ENCODE assay signal across 15 cellular contexts in the genomic region with DNA sequence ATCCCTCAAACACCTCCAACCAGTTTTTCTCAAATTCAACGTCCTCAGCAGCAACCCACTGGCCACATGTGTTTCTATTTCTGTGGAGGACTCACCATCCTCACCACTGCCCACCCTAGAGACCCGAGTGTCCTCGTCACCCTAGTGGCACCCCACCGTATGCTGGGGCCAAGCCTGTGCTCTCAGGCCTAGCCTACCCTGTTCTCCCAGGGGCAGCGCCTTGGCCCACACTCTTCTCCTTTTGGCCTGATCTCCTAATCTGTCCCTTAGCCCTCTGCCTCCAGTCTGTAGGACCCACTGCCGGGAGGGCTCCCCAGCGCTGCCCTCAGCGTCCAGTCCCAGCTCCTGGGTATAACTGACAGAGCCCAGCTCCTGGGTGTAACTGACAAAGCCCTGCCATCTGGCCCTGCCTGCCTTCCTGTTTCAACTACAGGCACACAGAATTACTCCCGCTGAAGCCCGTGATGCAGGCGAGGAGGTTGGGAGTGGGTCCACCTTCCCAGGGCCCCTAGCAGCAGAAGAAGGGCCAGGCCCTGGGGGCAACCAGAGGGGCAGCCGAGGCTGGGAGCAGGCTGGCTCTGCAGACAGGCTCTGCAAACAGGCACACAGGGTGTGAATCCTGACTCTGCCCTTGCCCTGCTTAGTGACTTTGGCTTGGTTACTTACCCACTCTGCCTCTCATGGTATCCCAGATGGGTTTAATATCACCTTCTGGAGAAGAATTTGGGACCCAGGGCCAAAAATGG. TPM values are rescaled to one million over a fixed set of nuclear protein-coding genes. Genes with fewer than 3 reads are reported as not detected.
A peak's percentile ranks its signal among the peaks of the same experiment; 100 is the strongest.
DNase-seq lines count a peak whose midpoint lies in the region; TF ChIP-seq lines count a peak whose summit lies in the region.
"Had no signal": no experiment of that assay in that cellular context is flagged by ENCODE, and none has a peak within 500 bp of the region (broad histone marks: within the 10 kb centered on the region; RNA-seq: fewer than 3 reads in every experiment).

No MANE protein-coding gene starts in this region.

- H3K27me3 Mint-ChIP-seq in MCF 10A (ENCODE audit: insufficient read depth, unreplicated experiment) (no peaks in the 10 kb centered on the region), glutamatergic neuron (ENCODE audit: unreplicated experiment) (peaks cover 17% of the 10 kb centered on the region)

- WGBS in esophagus squamous epithelium, 2 donors = 57 to 75% methylated on average over 2 to 8 of the region's 12 CpGs
- 85 to 90% methylated on average over 12 of the region's 12 CpGs for WGBS in testis, 2 donors

- H3K4me1 ChIP-seq in breast epithelium (no peaks in the 10 kb centered on the region), esophagus squamous epithelium (peaks cover 6 to 48% (median 7%) of the 10 kb centered on the region in 3 donors), testis (peaks cover 7% of the 10 kb centered on the region)

- intact Hi-C loops in MCF 10A (cut with micrococcal nuclease) = no loop called here
- intact Hi-C loops in breast epithelium (cut with DNase I; ENCODE audit: low total_unique reads) = no loop called here
- intact Hi-C loops in esophagus squamous epithelium (cut with DNase I) = no loop called here
- intact Hi-C loops in testis (cut with DNase I; ENCODE audit: low total_unique reads) = no loop called here

- POLR2A ChIA-PET in MCF 10A (lab: Yijun Ruan, JAX) = interaction anchor here (1.5 to 3.0 kb wide), 3 partner anchors 25 to 71 kb away, joined by 5 to 13 read pairs (median 7); partner anchors contain the start of gene PTMA

- no peak for DNase-seq in MCF 10A (ENCODE audit: unreplicated experiment)
- no peak for DNase-seq in breast epithelium (ENCODE audit: low spot score in 2 of 2)
- peak; percentile 83 for DNase-seq in NCI-H82 (lab: John Stamatoyannopoulos, UW)
- no peak for DNase-seq in glutamatergic neuron
- DNase-seq in esophagus squamous epithelium (lab: John Stamatoyannopoulos, UW) = no peak
- no peak for DNase-seq in HK-2 (ENCODE audit: unreplicated experiment)
- no peak for DNase-seq in testis
- DNase-seq: activated CD4-positive, alpha-beta memory T cell treated with anti-CD3 and anti-CD28 coated beads, Interleukin-2, amount 10 ng/mL, durations not matched to agents 7 days and 5 days; effector memory CD4-positive, alpha-beta T cell; GF-D8; lower lobe of right lung; SW 1271; transverse colon had no signal

- BruUV-seq in MCF 10A (replicated peaks; lab: Mats Ljungman, UMichigan) = no TSS peak

- H3K4me3 ChIP-seq in breast epithelium (no peak overlapping the region), esophagus squamous epithelium (no peak overlapping the region), testis (no peak overlapping the region)
- H3K4me3 ChIP-seq: transverse colon had no signal

- H3K9me3 Mint-ChIP-seq in MCF 10A (ENCODE audit: unreplicated experiment) = no peaks in the 10 kb centered on the region
- peaks cover 16% of the 10 kb centered on the region for H3K9me3 Mint-ChIP-seq in glutamatergic neuron (ENCODE audit: unreplicated experiment)
- H3K9me3 Mint-ChIP-seq: activated CD4-positive, alpha-beta memory T cell treated with anti-CD3 and anti-CD28 coated beads, Interleukin-2, amount 10 ng/mL, durations not matched to agents 7 days and 5 days had no signal

- CTCF ChIA-PET in MCF 10A (lab: Yijun Ruan, JAX) = interaction anchor here (1.0 to 4.9 kb wide), 3 partner anchors 8 to 34 kb away, joined by 4 to 39 read pairs (median 27); no protein-coding TSS in a partner anchor

- TF ChIP-seq POLR2A in breast epithelium (IDR thresholded peaks at IDR 0.05) (no peak), esophagus squamous epithelium (IDR thresholded peaks at IDR 0.05) (no peak), testis (IDR thresholded peaks at IDR 0.05) (no peak)

- H3K4me1 Mint-ChIP-seq in MCF 10A (ENCODE audit: insufficient read depth, unreplicated experiment) (peaks cover 6% of the 10 kb centered on the region), glutamatergic neuron (ENCODE audit: low read depth, unreplicated experiment) (peaks cover 25% of the 10 kb centered on the region)

- H3K9me3 ChIP-seq in breast epithelium = no peaks in the 10 kb centered on the region
- no peaks in the 10 kb centered on the region for H3K9me3 ChIP-seq in esophagus squamous epithelium
- no peaks in the 10 kb centered on the region for H3K9me3 ChIP-seq in testis
- H3K9me3 ChIP-seq: heart left ventricle, lower lobe of right lung, transverse colon had no signal

- H3K27ac Mint-ChIP-seq in MCF 10A (ENCODE audit: low read depth, unreplicated experiment) (no peak overlapping the region), glutamatergic neuron (ENCODE audit: unreplicated experiment) (peak overlapping the region; percentile 97)
- H3K27ac Mint-ChIP-seq: activated CD4-positive, alpha-beta memory T cell treated with anti-CD3 and anti-CD28 coated beads, Interleukin-2, amount 10 ng/mL, durations not matched to agents 7 days and 5 days had no signal

- TF ChIP-seq CTCF in MCF 10A (IDR thresholded peaks at IDR 0.05; ENCODE audit: unreplicated experiment) (no peak), breast epithelium (IDR thresholded peaks at IDR 0.05) (no peak), glutamatergic neuron (IDR thresholded peaks at IDR 0.05; ENCODE audit: partially characterized antibody, unreplicated experiment) (no peak), esophagus squamous epithelium (IDR thresholded peaks at IDR 0.05) (no peak), testis (IDR thresholded peaks at IDR 0.05) (no peak)

- H3K36me3 ChIP-seq in breast epithelium (no peaks in the 10 kb centered on the region), esophagus squamous epithelium (no peaks in the 10 kb centered on the region), testis (ENCODE audit: low read depth, missing control alignments) (no peaks in the 10 kb centered on the region)
- H3K36me3 ChIP-seq: heart left ventricle, lower lobe of right lung, transverse colon had no signal

- H3K27ac ChIP-seq in breast epithelium = peak overlapping the region in 1 of 2 donors; percentile 90
- H3K27ac ChIP-seq in temporal lobe (ENCODE audit: low read depth, low read length) = peak overlapping the region; percentile 98
- H3K27ac ChIP-seq in esophagus squamous epithelium = no peak overlapping the region
- no peak overlapping the region for H3K27ac ChIP-seq in testis

- no peaks in the 10 kb centered on the region for H3K27me3 ChIP-seq in breast epithelium
- no peaks in the 10 kb centered on the region for H3K27me3 ChIP-seq in esophagus squamous epithelium
- no peaks in the 10 kb centered on the region for H3K27me3 ChIP-seq in testis
- H3K27me3 ChIP-seq: heart left ventricle, transverse colon had no signal

- H3K36me3 Mint-ChIP-seq in MCF 10A (ENCODE audit: insufficient read depth, unreplicated experiment) (no peaks in the 10 kb centered on the region), glutamatergic neuron (ENCODE audit: unreplicated experiment) (no peaks in the 10 kb centered on the region)

- H3K4me3 Mint-ChIP-seq in MCF 10A (ENCODE audit: unreplicated experiment) (peak overlapping the region; percentile 3), glutamatergic neuron (ENCODE audit: unreplicated experiment) (peak overlapping the region; percentile 73)
- H3K4me3 Mint-ChIP-seq: activated CD4-positive, alpha-beta memory T cell treated with anti-CD3 and anti-CD28 coated beads, Interleukin-2, amount 10 ng/mL, durations not matched to agents 7 days and 5 days had no signal

RNA-seq across cellular contexts. Expression of gene PTMA, which starts 25.6 kb away (rescaled TPM):
- 501 and 713 TPM in 2 replicates for total RNA-seq in MCF 10A (2022)
- 1,000 to 10,000 TPM in 1 of 3 donors, 100 to 1,000 TPM in 2; 678 to 1,077 (median 956) TPM for total RNA-seq in breast epithelium
- total RNA-seq in glutamatergic neuron (ENCODE audit: unreplicated experiment) = 948 TPM
- 458 TPM for total RNA-seq in temporal lobe
- total RNA-seq in esophagus squamous epithelium = 1,000 to 10,000 TPM in 2 of 4 donors, 100 to 1,000 TPM in 2; 670 to 1,121 (median 903) TPM
- 100 to 1,000 TPM; 278 to 311 TPM for total RNA-seq in testis
- 583 TPM for polyA plus RNA-seq in testis (ENCODE audit: insufficient read depth, low read depth, low replicate concordance)
